In genomic region chr6:143027058-143027457, GRCh38 we compare ENCODE assay signal across 8 cellular contexts. TPM values are rescaled to one million over a fixed set of nuclear protein-coding genes. Genes with fewer than 3 reads are reported as not detected.
A peak's percentile ranks its signal among the peaks of the same experiment; 100 is the strongest.
DNase-seq lines count a peak whose midpoint lies in the region; FAIRE-seq and TF ChIP-seq lines count a peak whose summit lies in the region.

No MANE protein-coding gene starts in this region.

- H3K4me3 Mint-ChIP-seq in nephron, result no peak overlapping the region

- H3K9ac ChIP-seq in endothelial cell of umbilical vein (replicated peaks; ENCODE audit: extremely low read depth, insufficient read depth, low read length), result no peak overlapping the region

- H3K36me3 ChIP-seq in endothelial cell of umbilical vein (ENCODE audit: control insufficient read depth in 2 of 2, extremely low read depth in 1 of 2, insufficient read depth in 2 of 2, low read length in 2 of 2) (no peaks in the 10 kb centered on the region), tibial artery (no peaks in the 10 kb centered on the region)

- H3K9me3 ChIP-seq in endothelial cell of umbilical vein (replicated peaks; ENCODE audit: control insufficient read depth, insufficient read depth, low read length) (no peaks in the 10 kb centered on the region), tibial artery (no peaks in the 10 kb centered on the region)

- POLR2A ChIA-PET in endothelial cell of umbilical vein (lab: Charles Lee), result no interaction called here

- no peaks in the 10 kb centered on the region for H3K27me3 Mint-ChIP-seq in nephron (ENCODE audit: low read depth)

- no peaks in the 10 kb centered on the region for H4K20me1 ChIP-seq in endothelial cell of umbilical vein (replicated peaks; ENCODE audit: control insufficient read depth, extremely low read depth, insufficient read depth, low read length)

- dilution Hi-C loops in endothelial cell of umbilical vein (cut with MboI; ENCODE audit: extremely low pct_ligation_motif_present, low sequenced_read_pairs), result no loop called here

- no peak overlapping the region for H3K4me2 ChIP-seq in endothelial cell of umbilical vein (ENCODE audit: insufficient read depth, low read length)

- H3K36me3 Mint-ChIP-seq in nephron (ENCODE audit: low read depth), result no peaks in the 10 kb centered on the region

- H3K4me3 ChIP-seq in endothelial cell of umbilical vein (replicated peaks in 1 of 3; ENCODE audit: insufficient read depth in 1 of 3, low read depth in 1 of 3, low read length in 3 of 3), result no peak overlapping the region
- H3K4me3 ChIP-seq in tibial artery, result no peak overlapping the region

- CTCF ChIA-PET in endothelial cell of umbilical vein (lab: Charles Lee), result interaction anchor here (0.6 to 2.9 kb wide), 61 partner anchors 8 to 552 kb away, joined by 3 to 124 read pairs (median 4); partner anchors contain the start of gene HIVEP2

- H3K79me2 ChIP-seq in endothelial cell of umbilical vein (ENCODE audit: control insufficient read depth, insufficient read depth, low read length), result no peaks in the 10 kb centered on the region

- H3K27me3 ChIP-seq in endothelial cell of umbilical vein (ENCODE audit: control insufficient read depth in 2 of 2, insufficient read depth in 2 of 2, low read length in 2 of 2) (no peaks in the 10 kb centered on the region), tibial artery (no peaks in the 10 kb centered on the region)

- BruUV-seq in endothelial cell of umbilical vein (replicated peaks; lab: Mats Ljungman, UMichigan), result no TSS peak

- H3K4me1 ChIP-seq in endothelial cell of umbilical vein (ENCODE audit: control insufficient read depth, extremely low read depth, insufficient read depth, low read length), result no peaks in the 10 kb centered on the region
- H3K4me1 ChIP-seq in tibial artery, result peaks cover 0 to 4% (median 0%) of the 10 kb centered on the region in 4 donors

- peak; percentile 42 for FAIRE-seq in endothelial cell of umbilical vein (lab: Jason Lieb, UNC)

- H3K9me3 Mint-ChIP-seq in nephron, result peaks cover 4% of the 10 kb centered on the region

- H2AFZ ChIP-seq in endothelial cell of umbilical vein (ENCODE audit: low read depth, low read length), result no peak overlapping the region

- H3K27ac Mint-ChIP-seq in nephron, result no peak overlapping the region

- intact Hi-C loops in endothelial cell of umbilical vein (cut with micrococcal nuclease), result loop anchor here (1.0 to 10.0 kb wide), 7 partner anchors 65 to 552 kb away; partner anchors contain the start of gene HIVEP2
- intact Hi-C loops in tibial artery (cut with DNase I; ENCODE audit: low total_unique reads), result no loop called here

- H3K4me1 Mint-ChIP-seq in nephron, result peaks cover 3% of the 10 kb centered on the region

- TF ChIP-seq CTCF in endothelial cell of umbilical vein (IDR thresholded peaks at IDR 0.05; ENCODE audit: extremely low read depth in 1 of 2, insufficient read depth in 1 of 2, low read depth in 1 of 2, low read length in 2 of 2), result peak; percentile 66 to 72
- TF ChIP-seq CTCF in nephron (IDR thresholded peaks at IDR 0.05; ENCODE audit: unreplicated experiment in 3 of 3), result peak; percentile 15 to 34 (median 21)
- TF ChIP-seq CTCF in tibial artery (IDR thresholded peaks at IDR 0.05), result peak; percentile 44 to 57

- H3K9me1 ChIP-seq in endothelial cell of umbilical vein (replicated peaks; ENCODE audit: control insufficient read depth, extremely low read depth, insufficient read depth, low read length), result no peaks in the 10 kb centered on the region

- H3K27ac ChIP-seq in endothelial cell of umbilical vein (ENCODE audit: insufficient read depth, low read depth, low read length), result no peak overlapping the region
- no peak overlapping the region for H3K27ac ChIP-seq in tibial artery

- no peak for TF ChIP-seq POLR2A in endothelial cell of umbilical vein (IDR thresholded peaks at IDR 0.05; ENCODE audit: low read depth, low read length)

- peak; percentile 13 for DNase-seq in COLO668 (lab: John Stamatoyannopoulos, UW; ENCODE audit: unreplicated experiment)
- peak; percentile 17 for DNase-seq in HS-27A (ENCODE audit: low read depth)
- DNase-seq in activated CD4-positive, alpha-beta T cell treated with anti-CD3 and anti-CD28 coated beads, Interleukin-2, amount 50 U/mL, for 48 hours, result peak; percentile 62 to 72
- DNase-seq in endothelial cell of umbilical vein (ENCODE audit: low read depth, low spot score), result peak; percentile 61
- peak in 1 of 2 donors; percentile 31 for DNase-seq in tibial artery
- DNase-seq in hepatic stellate cell (ENCODE audit: low spot score), result no peak
- DNase-seq in NCI-H2196 treated with DMSO at 0.1 percent for 48 hours (lab: John Stamatoyannopoulos, UW; ENCODE audit: unreplicated experiment), result no peak

TF ChIP-seq in endothelial cell of umbilical vein, 7 proteins besides CTCF, POLR2A, EP300 and RAD21:
- no peak for TF ChIP-seq FOS (IDR thresholded peaks at IDR 0.05; ENCODE audit: borderline replicate concordance, insufficient read depth, low read length)
- TF ChIP-seq JUN (IDR thresholded peaks at IDR 0.05; ENCODE audit: borderline replicate concordance, insufficient read depth, insufficient read length, low read depth), result no peak
- TF ChIP-seq MAX (IDR thresholded peaks at IDR 0.05; ENCODE audit: insufficient read depth, insufficient read length), result no peak
- TF ChIP-seq EZH2 (IDR thresholded peaks at IDR 0.05; ENCODE audit: borderline replicate concordance, low read depth, low read length, severe bottlenecking), result no peak
- TF ChIP-seq MYC (IDR thresholded peaks at IDR 0.05; ENCODE audit: low read depth, low read length), result no peak
- TF ChIP-seq GATA2 (IDR thresholded peaks at IDR 0.05; ENCODE audit: insufficient read depth, insufficient read length, low read depth, low read length), result no peak
- no peak for TF ChIP-seq POLR2AphosphoS5 (IDR thresholded peaks at IDR 0.05; ENCODE audit: insufficient read depth, low read depth, low read length)

RNA-seq across cellular contexts. Expression of gene AIG1, which starts 33.6 kb away (rescaled TPM):
- total RNA-seq in endothelial cell of umbilical vein, result 17.7 and 18.2 TPM in 2 replicates
- 20.8 and 22.7 TPM in 2 replicates for polyA plus RNA-seq in endothelial cell of umbilical vein
- 16.0 and 19.1 TPM in 2 replicates for polyA plus RNA-seq in endothelial cell of umbilical vein (2011; cell fraction: cytosol; rRNA removed)
- polyA plus RNA-seq in endothelial cell of umbilical vein (2011; cell fraction: nucleus; rRNA removed), result 16.0 and 19.9 TPM in 2 replicates
- polyA plus RNA-seq in endothelial cell of umbilical vein (2012), result 11.3 and 12.9 TPM in 2 replicates
- polyA minus RNA-seq in endothelial cell of umbilical vein, result 17.5 and 27.0 TPM in 2 replicates
- polyA minus RNA-seq in endothelial cell of umbilical vein (2011; cell fraction: cytosol; rRNA and poly(A)+ RNA removed), result 17.7 TPM
- 17.0 and 23.0 TPM in 2 replicates for polyA minus RNA-seq in endothelial cell of umbilical vein (2011; cell fraction: nucleus; rRNA and poly(A)+ RNA removed)

Comparison
In these comparisons a context has a peak if more than half of its experiments do, and no peak if none do; other contexts are left out.
1. DNase-seq: peak in COLO668 (single experiment), HS-27A (single experiment), activated CD4-positive, alpha-beta T cell treated with anti-CD3 and anti-CD28 coated beads, Interleukin-2, amount 50 U/mL, for 48 hours (2 of 2) and endothelial cell of umbilical vein (single experiment); none in hepatic stellate cell (single experiment) and NCI-H2196 treated with DMSO at 0.1 percent for 48 hours (single experiment).
2. Peak in every context shown above with its lines, with median percentiles within 50 percentile points of each other: CTCF ChIP-seq.